20 cellular contexts compared by ENCODE assay signal in genomic region chr15:69559440-69560215, GRCh38.
A peak's percentile ranks its signal among the peaks of the same experiment; 100 is the strongest.
DNase-seq lines count a peak whose midpoint lies in the region; ATAC-seq and TF ChIP-seq lines count a peak whose summit lies in the region.
"Had no signal": no experiment of that assay in that cellular context is flagged by ENCODE, and none has a peak within 500 bp of the region (broad histone marks: within the 10 kb centered on the region; RNA-seq: fewer than 3 reads in every experiment).

No MANE protein-coding gene starts in this region.

- no peaks in the 10 kb centered on the region for H3K36me3 ChIP-seq in hepatocyte (replicated peaks; ENCODE audit: insufficient read depth, low read depth)
- H3K36me3 ChIP-seq: BE2C, ovary had no signal

- no peaks in the 10 kb centered on the region for H3K9me3 Mint-ChIP-seq in natural killer cell treated with Interleukin-12 subunit alpha and Interleukin-12 subunit beta and Interleukin-15 and Interleukin-18, amount 100 ng/mL, for 72 hours
- H3K9me3 Mint-ChIP-seq in natural killer cell (no peaks in the 10 kb centered on the region), progenitor cell of endocrine pancreas (ENCODE audit: low read depth) (no peaks in the 10 kb centered on the region)
- H3K9me3 Mint-ChIP-seq: dendritic cell treated with granulocyte-macrophage colony-stimulating factor and Interleukin-4, amounts not matched to agents 40 ng/mL and 50 ng/mL, for 4 days had no signal

- H3K4me3 Mint-ChIP-seq in natural killer cell treated with Interleukin-12 subunit alpha and Interleukin-12 subunit beta and Interleukin-15 and Interleukin-18, amount 100 ng/mL, for 72 hours, result no peak overlapping the region
- H3K4me3 Mint-ChIP-seq in natural killer cell, result no peak overlapping the region
- no peak overlapping the region for H3K4me3 Mint-ChIP-seq in progenitor cell of endocrine pancreas (ENCODE audit: low read depth)
- H3K4me3 Mint-ChIP-seq: dendritic cell treated with granulocyte-macrophage colony-stimulating factor and Interleukin-4, amounts not matched to agents 40 ng/mL and 50 ng/mL, for 4 days had no signal

- H3K4me2 ChIP-seq in hepatocyte, result no peak overlapping the region
- H3K4me2 ChIP-seq: PC-9 had no signal

- intact Hi-C loops in natural killer cell (cut with micrococcal nuclease), result no loop called here

- H3K4me1 ChIP-seq in hepatocyte (ENCODE audit: insufficient read depth), result peaks cover 52% of the 10 kb centered on the region

- peak; percentile 51 to 56 for ATAC-seq in natural killer cell treated with Interleukin-12 subunit alpha and Interleukin-12 subunit beta and Interleukin-15 and Interleukin-18, amount 100 ng/mL, for 72 hours
- ATAC-seq in natural killer cell (no peak), HG02642 (IDR thresholded peaks at IDR 0.05; ENCODE audit: poor library complexity, unreplicated experiment) (no peak)
- ATAC-seq: GM12878 had no signal

- no peak overlapping the region for H2AFZ ChIP-seq in hepatocyte
- H2AFZ ChIP-seq: PC-9 had no signal

- H3K27me3 Mint-ChIP-seq in natural killer cell treated with Interleukin-12 subunit alpha and Interleukin-12 subunit beta and Interleukin-15 and Interleukin-18, amount 100 ng/mL, for 72 hours, result peaks cover 10 to 13% of the 10 kb centered on the region in 2 donors
- H3K27me3 Mint-ChIP-seq in natural killer cell (ENCODE audit: low read depth in 2 of 2) (peaks cover 9 to 17% of the 10 kb centered on the region in 2 donors), progenitor cell of endocrine pancreas (peaks cover 21% of the 10 kb centered on the region)

- no peaks in the 10 kb centered on the region for H3K79me2 ChIP-seq in hepatocyte

- no peak overlapping the region for H3K4me3 ChIP-seq in hepatocyte
- H3K4me3 ChIP-seq: GM12878, ovary, PC-9, SK-N-MC had no signal

- no peaks in the 10 kb centered on the region for H3K27me3 ChIP-seq in hepatocyte
- H3K27me3 ChIP-seq: BE2C, ovary had no signal

- H3K27ac Mint-ChIP-seq in natural killer cell treated with Interleukin-12 subunit alpha and Interleukin-12 subunit beta and Interleukin-15 and Interleukin-18, amount 100 ng/mL, for 72 hours, result peak overlapping the region in 1 of 2 donors; percentile 33
- H3K27ac Mint-ChIP-seq in natural killer cell, result no peak overlapping the region
- no peak overlapping the region for H3K27ac Mint-ChIP-seq in progenitor cell of endocrine pancreas
- H3K27ac Mint-ChIP-seq: dendritic cell treated with granulocyte-macrophage colony-stimulating factor and Interleukin-4, amounts not matched to agents 40 ng/mL and 50 ng/mL, for 4 days had no signal

- no peak for DNase-seq in natural killer cell treated with Interleukin-12 subunit alpha and Interleukin-12 subunit beta and Interleukin-15 and Interleukin-18, amount 100 ng/mL, for 72 hours (ENCODE audit: low spot score)
- DNase-seq in natural killer cell (no peak), hepatocyte (ENCODE audit: low spot score) (no peak), progenitor cell of endocrine pancreas (ENCODE audit: low spot score, unreplicated experiment) (no peak), GM10248 (ENCODE audit: extremely low spot score) (no peak), Ammon's horn (ENCODE audit: low spot score) (no peak)
- DNase-seq: activated CD8-positive, alpha-beta memory T cell treated with anti-CD3 and anti-CD28 coated beads, Interleukin-2, amount 50 U/mL, for 4 hours; activated gamma-delta T cell; BE2C; glutamatergic neuron; KG1; NCI-H1092 treated with DMSO at 0.1 percent for 48 hours; NCI-H748 treated with DMSO at 0.1 percent for 48 hours; ovary; PC-9 had no signal

- peaks cover 0 to 2% of the 10 kb centered on the region in 2 donors for H3K4me1 Mint-ChIP-seq in natural killer cell treated with Interleukin-12 subunit alpha and Interleukin-12 subunit beta and Interleukin-15 and Interleukin-18, amount 100 ng/mL, for 72 hours (ENCODE audit: low read depth in 2 of 2)
- H3K4me1 Mint-ChIP-seq in natural killer cell (no peaks in the 10 kb centered on the region), progenitor cell of endocrine pancreas (ENCODE audit: low read depth) (peaks cover 84% of the 10 kb centered on the region)

- POLR2A ChIA-PET in GM10248 (lab: Yijun Ruan, JAX), result no interaction called here

- H3K27ac ChIP-seq in VCaP, result peak overlapping the region; percentile 99
- H3K27ac ChIP-seq in hepatocyte, result no peak overlapping the region
- H3K27ac ChIP-seq: ovary, PC-9, SK-N-MC had no signal

- TF ChIP-seq CTCF in natural killer cell (IDR thresholded peaks at IDR 0.05) (no peak), VCaP (conservative IDR thresholded peaks at IDR 0.05) (no peak), hepatocyte (IDR thresholded peaks at IDR 0.05; ENCODE audit: poor library complexity) (peak; percentile 3), progenitor cell of endocrine pancreas (IDR thresholded peaks at IDR 0.05; ENCODE audit: unreplicated experiment) (no peak), GM10248 (IDR thresholded peaks at IDR 0.05; ENCODE audit: control extremely low read depth, extremely low read depth, low read depth, missing control alignments) (no peak)

- no peaks in the 10 kb centered on the region for H3K9me3 ChIP-seq in hepatocyte (ENCODE audit: low read depth)
- H3K9me3 ChIP-seq: BE2C, ovary had no signal

- H3K9me2 ChIP-seq in hepatocyte (replicated peaks; ENCODE audit: insufficient read depth), result no peaks in the 10 kb centered on the region

- no peaks in the 10 kb centered on the region for H4K20me1 ChIP-seq in hepatocyte (ENCODE audit: insufficient read depth, poor library complexity, severe bottlenecking)

- H3K36me3 Mint-ChIP-seq in natural killer cell treated with Interleukin-12 subunit alpha and Interleukin-12 subunit beta and Interleukin-15 and Interleukin-18, amount 100 ng/mL, for 72 hours, result no peaks in the 10 kb centered on the region
- no peaks in the 10 kb centered on the region for H3K36me3 Mint-ChIP-seq in natural killer cell
- H3K36me3 Mint-ChIP-seq in progenitor cell of endocrine pancreas (ENCODE audit: insufficient read depth), result no peaks in the 10 kb centered on the region

- 52% methylated on average over 5 of the region's 5 CpGs for WGBS in hepatocyte (ENCODE audit: low lambda C conversion rate, missing lambda C conversion rate)

- CTCF ChIA-PET in GM10248 (lab: Yijun Ruan, JAX), result interaction anchor here (2.3 kb wide), 1 partner anchor 22 kb away, joined by 6 read pairs; no protein-coding TSS in a partner anchor

Comparison
In these comparisons a context has a peak if more than half of its experiments do, and no peak if none do; other contexts are left out.
1. ATAC-seq: peak in natural killer cell treated with Interleukin-12 subunit alpha and Interleukin-12 subunit beta and Interleukin-15 and Interleukin-18, amount 100 ng/mL, for 72 hours (2 of 2); none in natural killer cell (0 of 3) and HG02642 (single experiment).